ENCODE assay signal across 10 cellular contexts in the genomic region with DNA sequence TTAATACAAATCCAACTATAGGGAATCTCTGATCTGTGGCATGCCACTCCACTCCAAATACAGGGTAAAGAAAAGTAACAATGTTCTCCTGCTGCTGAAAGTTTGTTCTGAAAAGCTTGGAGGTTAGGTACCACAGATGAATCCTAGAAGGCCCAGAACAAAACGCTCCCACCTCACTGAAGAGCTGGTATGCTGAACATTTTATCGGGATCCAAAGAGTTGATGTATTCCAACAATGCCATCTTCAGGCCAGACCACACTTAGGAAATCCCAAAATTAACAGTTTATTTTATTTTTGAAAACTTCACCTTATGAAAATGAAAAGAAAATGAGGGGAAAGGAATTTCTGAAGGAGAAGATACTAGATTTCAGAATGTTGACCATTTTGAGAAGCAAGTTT.
DNase-seq lines count a peak whose midpoint lies in the region; ATAC-seq, FAIRE-seq and TF ChIP-seq lines count a peak whose summit lies in the region.
"Had no signal": no experiment of that assay in that cellular context is flagged by ENCODE, and none has a peak within 500 bp of the region (broad histone marks: within the 10 kb centered on the region; RNA-seq: fewer than 3 reads in every experiment).

No MANE protein-coding gene starts in this region.

- H2BK12ac ChIP-seq in neuronal stem cell (ENCODE audit: low read length) = no peak overlapping the region

- TF ChIP-seq CTCF in pancreas (IDR thresholded peaks at IDR 0.05) = peak in 2 of 4 donors; percentile 10 to 15

- no peak overlapping the region for H3K4me2 ChIP-seq in neuronal stem cell (ENCODE audit: insufficient read depth, low read length, poor library complexity, severe bottlenecking)

- TF ChIP-seq RAD21 in Ishikawa (IDR thresholded peaks at IDR 0.05; ENCODE audit: low read depth) = peak; percentile 18; the same call in 1 of the 2 replicates

- DNase-seq in SHP77 treated with DMSO at 0.1 percent for 48 hours (lab: John Stamatoyannopoulos, UW) (peak; percentile 24), foreskin melanocyte (peak; percentile 39), pancreas (no peak), neuronal stem cell (ENCODE audit: low spot score) (no peak), RCC 7860 (ENCODE audit: low spot score) (no peak)
- no peak for DNase-seq in central memory CD4-positive, alpha-beta T cell
- DNase-seq: activated B cell treated with CpG ODN at 0.5 μM for 24 hours, esophagus squamous epithelium, uterus had no signal

- WGBS in pancreas, 2 donors = 18 to 25% methylated on average over 2 of the region's 2 CpGs
- WGBS in neuronal stem cell (ENCODE audit: extremely low coverage in 2 of 2, insufficient read length in 2 of 2, insufficient replicate concordance in 1 of 2), 2 donors = no CpG with 5 or more reads among the region's 2 CpGs

- intact Hi-C loops in pancreas (cut with DNase I) = loop anchor here in 1 of 3 donors (5.0 kb wide), 1 partner anchor 187 kb away; no protein-coding TSS in a partner anchor

- no peaks in the 10 kb centered on the region for H3K27me3 ChIP-seq in pancreas
- H3K27me3 ChIP-seq in neuronal stem cell (ENCODE audit: control insufficient read depth in 3 of 3, insufficient read depth in 3 of 3, low read depth in 1 of 3, low read length in 3 of 3) = no peaks in the 10 kb centered on the region
- H3K27me3 ChIP-seq: esophagus squamous epithelium, uterus had no signal

- H3K27ac ChIP-seq in pancreas = no peak overlapping the region
- H3K27ac ChIP-seq in neuronal stem cell (replicated peaks; ENCODE audit: low read length) = no peak overlapping the region
- H3K27ac ChIP-seq: esophagus squamous epithelium, uterus had no signal

- FAIRE-seq in pancreas (lab: Jason Lieb, UNC) (no peak), RCC 7860 (lab: Jason Lieb, UNC) (no peak)

- H4K91ac ChIP-seq in neuronal stem cell (ENCODE audit: low read depth, low read length, poor library complexity) = no peak overlapping the region

- H2BK120ac ChIP-seq in neuronal stem cell (ENCODE audit: low read depth, low read length) = no peak overlapping the region

- no peaks in the 10 kb centered on the region for H3K4me1 ChIP-seq in pancreas
- peaks cover 0 to 3% of the 10 kb centered on the region in 2 donors for H3K4me1 ChIP-seq in neuronal stem cell (ENCODE audit: control insufficient read depth in 2 of 2, insufficient read depth in 1 of 2, low read depth in 1 of 2, low read length in 2 of 2)
- H3K4me1 ChIP-seq: esophagus squamous epithelium, uterus had no signal

- H3K36me3 ChIP-seq in pancreas (no peaks in the 10 kb centered on the region), neuronal stem cell (replicated peaks in 1 of 2; ENCODE audit: control insufficient read depth in 2 of 2, insufficient read depth in 2 of 2, low read length in 2 of 2) (no peaks in the 10 kb centered on the region)
- H3K36me3 ChIP-seq: esophagus squamous epithelium, uterus had no signal

- peak; percentile 40 to 82 (median 77) for ATAC-seq in pancreas

- no peak overlapping the region for H3K23ac ChIP-seq in neuronal stem cell (ENCODE audit: low read depth, low read length, poor library complexity)

- H2BK5ac ChIP-seq in neuronal stem cell (ENCODE audit: low read length) = no peak overlapping the region

- TF ChIP-seq EP300 in Ishikawa (IDR thresholded peaks at IDR 0.05; ENCODE audit: borderline replicate concordance) = no peak

- H3K4me3 ChIP-seq in pancreas (no peak overlapping the region), neuronal stem cell (ENCODE audit: low read length in 2 of 2) (no peak overlapping the region)
- H3K4me3 ChIP-seq: esophagus squamous epithelium, uterus had no signal

- no peaks in the 10 kb centered on the region for H3K79me1 ChIP-seq in neuronal stem cell (ENCODE audit: low read depth, low read length)

- no peak overlapping the region for H3K9ac ChIP-seq in neuronal stem cell (ENCODE audit: low read depth, low read length, poor library complexity)

- H3K9me3 ChIP-seq in pancreas = no peaks in the 10 kb centered on the region
- no peaks in the 10 kb centered on the region for H3K9me3 ChIP-seq in neuronal stem cell (replicated peaks in 1 of 2; ENCODE audit: control insufficient read depth in 2 of 2, insufficient read depth in 1 of 2, low read depth in 1 of 2, low read length in 2 of 2)
- H3K9me3 ChIP-seq: esophagus squamous epithelium, uterus had no signal

- H2AFZ ChIP-seq in neuronal stem cell (ENCODE audit: low read length) = no peak overlapping the region

- H3K18ac ChIP-seq in neuronal stem cell (ENCODE audit: low read length) = no peak overlapping the region

- H3K4ac ChIP-seq in neuronal stem cell (ENCODE audit: low read length) = no peak overlapping the region

- H2AK5ac ChIP-seq in neuronal stem cell (ENCODE audit: low read depth, low read length) = no peak overlapping the region

- H4K8ac ChIP-seq in neuronal stem cell (ENCODE audit: low read depth, low read length) = no peak overlapping the region

- H3K14ac ChIP-seq in neuronal stem cell (ENCODE audit: low read length) = no peak overlapping the region

- H2BK15ac ChIP-seq in neuronal stem cell (ENCODE audit: low read length) = no peak overlapping the region

TF ChIP-seq in Ishikawa, 13 proteins besides CTCF, POLR2A, EP300 and RAD21:
- TF ChIP-seq TCF12 (IDR thresholded peaks at IDR 0.05; ENCODE audit: low read depth) = no peak

Comparison
In these comparisons a context has a peak if more than half of its experiments do, and no peak if none do; other contexts are left out.
1. DNase-seq: peak in SHP77 treated with DMSO at 0.1 percent for 48 hours (single experiment) and foreskin melanocyte (single experiment); none in pancreas (0 of 6), central memory CD4-positive, alpha-beta T cell (single experiment), neuronal stem cell (single experiment) and RCC 7860 (single experiment).